In the genomic region with DNA sequence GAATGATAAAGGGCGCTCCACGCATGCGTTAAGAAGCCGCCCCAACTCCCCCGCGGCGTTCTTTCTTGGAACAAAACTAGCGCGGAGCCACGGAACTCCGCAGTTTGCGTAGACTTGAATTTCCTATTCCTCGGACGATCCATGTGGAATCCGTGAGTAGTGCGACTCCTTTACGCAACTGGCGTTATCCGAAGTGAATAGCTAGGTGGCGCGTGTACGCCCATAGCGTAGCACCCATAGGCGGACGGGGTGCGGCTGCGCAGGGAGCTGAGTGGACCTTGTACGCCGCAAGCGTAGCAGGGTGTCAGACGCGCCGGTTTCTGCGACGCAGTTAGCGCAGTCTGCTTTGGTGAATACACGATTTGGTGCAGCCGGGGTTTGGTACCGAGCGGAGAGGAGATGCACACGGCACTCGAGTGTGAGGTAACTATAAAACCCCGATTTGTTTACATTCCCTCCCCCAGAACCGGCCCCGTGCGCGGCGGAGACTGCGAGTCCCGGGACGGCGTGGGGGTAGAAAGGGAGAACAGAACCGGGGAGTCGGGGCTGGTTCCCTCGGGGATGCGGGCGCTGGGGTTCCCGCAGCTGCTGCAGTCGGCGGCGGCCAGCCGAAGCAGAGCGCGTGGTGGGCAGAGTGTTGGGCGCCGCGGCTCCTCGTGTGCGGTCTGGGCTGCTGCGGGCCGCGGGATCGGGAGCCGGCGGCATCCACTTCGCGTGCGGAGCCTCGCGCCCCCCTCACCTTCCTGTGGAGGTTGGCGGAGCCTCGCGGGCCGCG, we compare ENCODE assay signal across 8 cellular contexts. TPM values are rescaled to one million over a fixed set of nuclear protein-coding genes. Genes with fewer than 3 reads are reported as not detected.
A peak's percentile ranks its signal among the peaks of the same experiment; 100 is the strongest.
DNase-seq lines count a peak whose midpoint lies in the region; ATAC-seq and TF ChIP-seq lines count a peak whose summit lies in the region.

A gene with protein sequence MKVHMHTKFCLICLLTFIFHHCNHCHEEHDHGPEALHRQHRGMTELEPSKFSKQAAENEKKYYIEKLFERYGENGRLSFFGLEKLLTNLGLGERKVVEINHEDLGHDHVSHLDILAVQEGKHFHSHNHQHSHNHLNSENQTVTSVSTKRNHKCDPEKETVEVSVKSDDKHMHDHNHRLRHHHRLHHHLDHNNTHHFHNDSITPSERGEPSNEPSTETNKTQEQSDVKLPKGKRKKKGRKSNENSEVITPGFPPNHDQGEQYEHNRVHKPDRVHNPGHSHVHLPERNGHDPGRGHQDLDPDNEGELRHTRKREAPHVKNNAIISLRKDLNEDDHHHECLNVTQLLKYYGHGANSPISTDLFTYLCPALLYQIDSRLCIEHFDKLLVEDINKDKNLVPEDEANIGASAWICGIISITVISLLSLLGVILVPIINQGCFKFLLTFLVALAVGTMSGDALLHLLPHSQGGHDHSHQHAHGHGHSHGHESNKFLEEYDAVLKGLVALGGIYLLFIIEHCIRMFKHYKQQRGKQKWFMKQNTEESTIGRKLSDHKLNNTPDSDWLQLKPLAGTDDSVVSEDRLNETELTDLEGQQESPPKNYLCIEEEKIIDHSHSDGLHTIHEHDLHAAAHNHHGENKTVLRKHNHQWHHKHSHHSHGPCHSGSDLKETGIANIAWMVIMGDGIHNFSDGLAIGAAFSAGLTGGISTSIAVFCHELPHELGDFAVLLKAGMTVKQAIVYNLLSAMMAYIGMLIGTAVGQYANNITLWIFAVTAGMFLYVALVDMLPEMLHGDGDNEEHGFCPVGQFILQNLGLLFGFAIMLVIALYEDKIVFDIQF (plus strand): TSS at position 368 of the 775 bp plus-strand sequence. CDS start 22,817 bp downstream, outside the sequence.

- peak; percentile 48 for TF ChIP-seq CTCF in foreskin keratinocyte (conservative IDR thresholded peaks at IDR 0.05)
- TF ChIP-seq CTCF in neural progenitor cell (IDR thresholded peaks at IDR 0.05) = peak; percentile 14

- peaks cover 40% of the 10 kb centered on the region for H4K20me1 ChIP-seq in neural progenitor cell (ENCODE audit: low read depth)

- peak within 1 kb of the TSS; percentile 77 for H2AFZ ChIP-seq in neural progenitor cell (replicated peaks)

- H3K36me3 Mint-ChIP-seq in neural progenitor cell = peaks cover 4% of the 10 kb centered on the region

- peak within 1 kb of the TSS; percentile 70 for H3K27ac ChIP-seq in foreskin keratinocyte
- no peak within 1 kb of the TSS for H3K27ac ChIP-seq in neural progenitor cell

- in situ Hi-C loops in SK-MEL-5 (cut with HindIII; ENCODE audit: low pct_unique_long_range_greater_than_20kb, low sequenced_read_pairs) = no loop called here

- H3K9ac ChIP-seq in neural progenitor cell = peak within 1 kb of the TSS; percentile 85

- peak within 1 kb of the TSS; percentile 84 for H3K4me2 ChIP-seq in neural progenitor cell

- POLR2A ChIA-PET in HEK293T (lab: Yijun Ruan, JAX) = interaction anchor here (0.6 to 1.4 kb wide), 13 partner anchors 9 to 411 kb away, joined by 3 to 12 read pairs (median 3); a partner anchor contains a TSS

- H3F3A ChIP-seq in neural progenitor cell (ENCODE audit: low read depth) = peaks cover 7% of the 10 kb centered on the region

- no peaks in the 10 kb centered on the region for H3K36me3 ChIP-seq in neural progenitor cell

- peak within 1 kb of the TSS; percentile 96 for H3K4me3 Mint-ChIP-seq in neural progenitor cell

- peaks cover 2% of the 10 kb centered on the region for H3K27me3 Mint-ChIP-seq in neural progenitor cell (ENCODE audit: insufficient read depth, low read depth)

- no peaks in the 10 kb centered on the region for H3K9me3 ChIP-seq in neural progenitor cell (ENCODE audit: low read depth)

- H3K9me3 Mint-ChIP-seq in neural progenitor cell = no peaks in the 10 kb centered on the region

- H3K4me1 Mint-ChIP-seq in neural progenitor cell = peaks cover 28% of the 10 kb centered on the region

- H3K79me2 ChIP-seq in neural progenitor cell (ENCODE audit: low read depth) = peaks cover 50% of the 10 kb centered on the region

- DNase-seq in GF-D8 (lab: John Stamatoyannopoulos, UW) (peak; percentile 92), HEK293T (ENCODE audit: extremely low spot score) (peak; percentile 88), MV-4-11 (lab: John Stamatoyannopoulos, UW) (peak; percentile 100), SK-MEL-5 (ENCODE audit: low read depth, low spot score) (peak; percentile 96), foreskin keratinocyte (peak; percentile 95 to 98), neural progenitor cell (ENCODE audit: low spot score) (peak; percentile 97), stromal cell of bone marrow (ENCODE audit: low read depth) (peak; percentile 96)
- peak; percentile 96 for DNase-seq in activated naive CD4-positive, alpha-beta T cell treated with Interleukin-2 at 50 U/mL for 16 hours

- H3K4me1 ChIP-seq in foreskin keratinocyte (peaks cover 6% of the 10 kb centered on the region), neural progenitor cell (peaks cover 22% of the 10 kb centered on the region)

- peak within 1 kb of the TSS; percentile 96 for H3K27ac Mint-ChIP-seq in neural progenitor cell

- CTCF ChIA-PET in HEK293T (lab: Yijun Ruan, JAX) = no interaction called here

- H3K4me3 ChIP-seq in neural progenitor cell = peak within 1 kb of the TSS; percentile 88

- H3K27me3 ChIP-seq in foreskin keratinocyte (no peaks in the 10 kb centered on the region), neural progenitor cell (no peaks in the 10 kb centered on the region)

- peak; percentile 82 for ATAC-seq in foreskin keratinocyte

TF ChIP-seq in HEK293T, 16 proteins besides CTCF, POLR2A, EP300 and RAD21:
- TF ChIP-seq L3MBTL2 (conservative IDR thresholded peaks at IDR 0.05) = peak; percentile 8; the same call in 1 of the 2 replicates
- no peak for TF ChIP-seq FOXA1 (IDR thresholded peaks at IDR 0.05)
- TF ChIP-seq SP1 (IDR thresholded peaks at IDR 0.05) = no peak

RNA-seq across cellular contexts. Expression of the gene that starts here (rescaled TPM):
- total RNA-seq in SK-MEL-5 (2014; rRNA removed; shearing (Covaris generic)) = 38.9 and 40.6 TPM in 2 replicates
- polyA plus RNA-seq in SK-MEL-5 (2015; cell fraction: cytosol; rRNA removed) = 15.8 and 20.8 TPM in 2 replicates
- 24.7 and 25.4 TPM in 2 replicates for polyA plus RNA-seq in SK-MEL-5 (2015; cell fraction: nucleus; rRNA removed)
- total RNA-seq in foreskin keratinocyte (22.5 and 25.6 TPM in 2 replicates), neural progenitor cell (ENCODE audit: low replicate concordance) (179 and 253 TPM in 2 replicates)
- polyA plus RNA-seq in foreskin keratinocyte = 4.0 and 4.7 TPM in 2 replicates
